Comparison of ENCODE assay signal across 1 cellular context in the genomic region with DNA sequence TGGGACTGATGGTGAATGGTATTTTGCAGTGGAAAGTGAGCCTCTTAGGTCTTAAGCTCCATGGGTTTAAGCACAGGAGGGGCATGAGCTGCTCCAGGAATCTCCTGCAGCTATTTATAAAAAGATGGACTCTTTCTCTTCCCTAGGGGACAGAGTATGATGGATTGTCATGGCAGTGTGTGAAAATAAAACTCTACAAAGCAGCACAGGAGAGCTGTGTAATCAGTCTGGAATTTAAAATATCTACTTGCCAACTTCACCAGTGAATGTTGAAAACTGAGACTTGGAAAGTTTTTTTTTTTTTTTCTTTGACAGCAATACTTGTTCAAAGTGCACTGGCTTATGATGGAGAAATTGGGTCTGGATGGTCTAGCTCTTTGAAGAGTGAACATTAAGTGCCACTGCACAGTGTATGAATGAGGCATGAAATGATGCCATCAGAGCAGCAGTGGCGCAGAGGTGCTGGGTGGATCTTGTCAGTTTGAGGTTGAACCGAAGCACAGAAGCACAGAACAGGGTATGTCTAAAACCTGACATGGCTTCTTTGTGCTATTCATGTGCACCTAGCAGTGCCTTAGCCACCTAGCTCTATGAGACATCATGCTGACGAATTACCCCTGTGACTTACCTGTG.
TF ChIP-seq lines count a peak whose summit lies in the region.

No MANE protein-coding gene starts in this region.

TF ChIP-seq in HepG2, 621 proteins besides CTCF, POLR2A, EP300 and RAD21 (continued from another document):
- TF ChIP-seq, protein P1, sequence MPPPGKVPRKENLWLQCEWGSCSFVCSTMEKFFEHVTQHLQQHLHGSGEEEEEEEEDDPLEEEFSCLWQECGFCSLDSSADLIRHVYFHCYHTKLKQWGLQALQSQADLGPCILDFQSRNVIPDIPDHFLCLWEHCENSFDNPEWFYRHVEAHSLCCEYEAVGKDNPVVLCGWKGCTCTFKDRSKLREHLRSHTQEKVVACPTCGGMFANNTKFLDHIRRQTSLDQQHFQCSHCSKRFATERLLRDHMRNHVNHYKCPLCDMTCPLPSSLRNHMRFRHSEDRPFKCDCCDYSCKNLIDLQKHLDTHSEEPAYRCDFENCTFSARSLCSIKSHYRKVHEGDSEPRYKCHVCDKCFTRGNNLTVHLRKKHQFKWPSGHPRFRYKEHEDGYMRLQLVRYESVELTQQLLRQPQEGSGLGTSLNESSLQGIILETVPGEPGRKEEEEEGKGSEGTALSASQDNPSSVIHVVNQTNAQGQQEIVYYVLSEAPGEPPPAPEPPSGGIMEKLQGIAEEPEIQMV (CRISPR knock-in tag; IDR thresholded peaks at IDR 0.05; ENCODE audit: low read depth), result no peak
- no peak for TF ChIP-seq ZSCAN22 (CRISPR knock-in tag; IDR thresholded peaks at IDR 0.05)
- no peak for TF ChIP-seq MIER2 (CRISPR knock-in tag; IDR thresholded peaks at IDR 0.05)
- TF ChIP-seq, protein P2, sequence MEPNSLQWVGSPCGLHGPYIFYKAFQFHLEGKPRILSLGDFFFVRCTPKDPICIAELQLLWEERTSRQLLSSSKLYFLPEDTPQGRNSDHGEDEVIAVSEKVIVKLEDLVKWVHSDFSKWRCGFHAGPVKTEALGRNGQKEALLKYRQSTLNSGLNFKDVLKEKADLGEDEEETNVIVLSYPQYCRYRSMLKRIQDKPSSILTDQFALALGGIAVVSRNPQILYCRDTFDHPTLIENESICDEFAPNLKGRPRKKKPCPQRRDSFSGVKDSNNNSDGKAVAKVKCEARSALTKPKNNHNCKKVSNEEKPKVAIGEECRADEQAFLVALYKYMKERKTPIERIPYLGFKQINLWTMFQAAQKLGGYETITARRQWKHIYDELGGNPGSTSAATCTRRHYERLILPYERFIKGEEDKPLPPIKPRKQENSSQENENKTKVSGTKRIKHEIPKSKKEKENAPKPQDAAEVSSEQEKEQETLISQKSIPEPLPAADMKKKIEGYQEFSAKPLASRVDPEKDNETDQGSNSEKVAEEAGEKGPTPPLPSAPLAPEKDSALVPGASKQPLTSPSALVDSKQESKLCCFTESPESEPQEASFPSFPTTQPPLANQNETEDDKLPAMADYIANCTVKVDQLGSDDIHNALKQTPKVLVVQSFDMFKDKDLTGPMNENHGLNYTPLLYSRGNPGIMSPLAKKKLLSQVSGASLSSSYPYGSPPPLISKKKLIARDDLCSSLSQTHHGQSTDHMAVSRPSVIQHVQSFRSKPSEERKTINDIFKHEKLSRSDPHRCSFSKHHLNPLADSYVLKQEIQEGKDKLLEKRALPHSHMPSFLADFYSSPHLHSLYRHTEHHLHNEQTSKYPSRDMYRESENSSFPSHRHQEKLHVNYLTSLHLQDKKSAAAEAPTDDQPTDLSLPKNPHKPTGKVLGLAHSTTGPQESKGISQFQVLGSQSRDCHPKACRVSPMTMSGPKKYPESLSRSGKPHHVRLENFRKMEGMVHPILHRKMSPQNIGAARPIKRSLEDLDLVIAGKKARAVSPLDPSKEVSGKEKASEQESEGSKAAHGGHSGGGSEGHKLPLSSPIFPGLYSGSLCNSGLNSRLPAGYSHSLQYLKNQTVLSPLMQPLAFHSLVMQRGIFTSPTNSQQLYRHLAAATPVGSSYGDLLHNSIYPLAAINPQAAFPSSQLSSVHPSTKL (CRISPR knock-in tag; IDR thresholded peaks at IDR 0.05), result peak; percentile 48; the same call in 1 of the 2 replicates
- TF ChIP-seq NCOR1 (IDR thresholded peaks at IDR 0.05; ENCODE audit: borderline replicate concordance, low read length), result peak; percentile 48; the same call in 1 of the 2 replicates
- TF ChIP-seq TEAD3 (CRISPR knock-in tag; optimal IDR thresholded peaks at IDR 0.05; ENCODE audit: borderline replicate concordance), result peak; percentile 74
- peak; percentile 61 for TF ChIP-seq BCL6 (CRISPR knock-in tag; IDR thresholded peaks at IDR 0.05)
- peak; percentile 1; the same call in 1 of the 2 replicates for TF ChIP-seq CEBPB (IDR thresholded peaks at IDR 0.05; ENCODE audit: borderline replicate concordance, low read depth, low read length)
- TF ChIP-seq NFIC (IDR thresholded peaks at IDR 0.05; ENCODE audit: low read length), result no peak
- TF ChIP-seq NCOA2 (CRISPR knock-in tag; IDR thresholded peaks at IDR 0.05), result 0 out of 2 replicates have a peak, but pooled peaks have one; percentile 25
